ENCODE assay signal across 8 cellular contexts in the genomic region with DNA sequence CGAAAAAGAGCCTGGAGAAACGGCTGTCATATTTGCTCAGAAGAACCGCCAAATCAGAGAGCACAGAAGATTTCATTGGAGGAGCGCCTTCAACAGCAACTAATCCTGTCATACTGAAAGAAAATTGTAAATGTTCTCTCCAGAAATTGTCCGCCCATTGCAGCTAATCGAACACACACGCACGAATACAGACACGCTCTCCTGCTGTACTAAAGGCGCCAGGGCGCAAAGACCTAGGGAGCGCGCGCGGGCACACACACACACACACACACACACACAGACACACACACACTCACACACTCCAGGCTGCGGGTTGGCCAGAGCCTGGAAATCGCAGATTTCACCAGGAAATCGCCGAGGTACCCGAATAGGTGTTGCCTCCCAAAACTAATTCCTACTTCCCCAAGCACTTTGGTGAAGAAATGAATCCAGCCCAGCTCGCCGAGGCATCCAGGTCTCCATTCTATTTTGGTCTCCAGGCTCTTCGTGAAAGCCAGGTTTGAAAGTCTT.
DNase-seq lines count a peak whose midpoint lies in the region; FAIRE-seq and TF ChIP-seq lines count a peak whose summit lies in the region.

Gene CHRM2 (plus strand): TSS at position 157 of the 510 bp plus-strand sequence. CDS start 146,214 bp downstream, outside the sequence.

- H3K27ac ChIP-seq in HUES6 (ENCODE audit: low read depth, low read length) (no peak within 1 kb of the TSS), stomach smooth muscle (ENCODE audit: low read length) (peak within 1 kb of the TSS; percentile 79)

- no peaks in the 10 kb centered on the region for H3K4me1 Mint-ChIP-seq in T-helper 2 cell treated with Interferon-gamma antibody and Interleukin-4, amounts not matched to agents 5 μg/mL and 100 μg/mL, for 36 hours (ENCODE audit: low read depth)

- no peak for FAIRE-seq in urothelium cell line (lab: Jason Lieb, UNC)

- H3K27me3 ChIP-seq in HUES6 (ENCODE audit: control insufficient read depth, insufficient read depth, low read length) (peaks cover 92% of the 10 kb centered on the region), stomach smooth muscle (ENCODE audit: control insufficient read depth in 1 of 2, insufficient read depth in 2 of 2, low read length in 2 of 2) (no peaks in the 10 kb centered on the region)

- H3K36me3 Mint-ChIP-seq in T-helper 2 cell treated with Interferon-gamma antibody and Interleukin-4, amounts not matched to agents 5 μg/mL and 100 μg/mL, for 36 hours (ENCODE audit: low read depth): no peaks in the 10 kb centered on the region

- no peak for TF ChIP-seq CTCF in astrocyte of the spinal cord (IDR thresholded peaks at IDR 0.05; ENCODE audit: low read depth, low read length)

- no peak within 1 kb of the TSS for H3K4me3 Mint-ChIP-seq in T-helper 2 cell treated with Interferon-gamma antibody and Interleukin-4, amounts not matched to agents 5 μg/mL and 100 μg/mL, for 36 hours

- peaks cover 16% of the 10 kb centered on the region for H3K4me1 ChIP-seq in HUES6 (ENCODE audit: control insufficient read depth, insufficient read depth, low read length)
- peaks cover 20% of the 10 kb centered on the region for H3K4me1 ChIP-seq in stomach smooth muscle (ENCODE audit: control insufficient read depth, insufficient read depth, low read length)

- H3K9ac ChIP-seq in HUES6 (ENCODE audit: low read length) (no peak within 1 kb of the TSS), stomach smooth muscle (ENCODE audit: low read length in 2 of 2) (peak within 1 kb of the TSS; percentile 78 to 84)

- H3K27me3 Mint-ChIP-seq in T-helper 2 cell treated with Interferon-gamma antibody and Interleukin-4, amounts not matched to agents 5 μg/mL and 100 μg/mL, for 36 hours (ENCODE audit: low read depth): peaks cover 30% of the 10 kb centered on the region

- H3K27ac Mint-ChIP-seq in T-helper 2 cell treated with Interferon-gamma antibody and Interleukin-4, amounts not matched to agents 5 μg/mL and 100 μg/mL, for 36 hours: no peak within 1 kb of the TSS

- H3K9me3 ChIP-seq in HUES6 (ENCODE audit: control insufficient read depth, insufficient read depth, low read depth, low read length) (no peaks in the 10 kb centered on the region), stomach smooth muscle (ENCODE audit: control insufficient read depth in 2 of 2, low read length in 2 of 2) (no peaks in the 10 kb centered on the region)

- H3K4me3 ChIP-seq in HUES6 (ENCODE audit: low read depth, low read length) (peak within 1 kb of the TSS; percentile 61), astrocyte of the spinal cord (ENCODE audit: low read depth, low read length) (peak within 1 kb of the TSS; percentile 58), iPS-11a (ENCODE audit: low read depth, low read length) (peak within 1 kb of the TSS; percentile 35), stomach smooth muscle (ENCODE audit: low read length in 2 of 2) (peak within 1 kb of the TSS; percentile 87 to 94)

- DNase-seq in astrocyte of the spinal cord (ENCODE audit: low read depth, low spot score) (peak; percentile 62), HuH-7 (ENCODE audit: low spot score) (no peak), urothelium cell line (ENCODE audit: low spot score) (no peak), Kasumi-1 (lab: John Stamatoyannopoulos, UW) (no peak)
- DNase-seq in T-helper 2 cell treated with Interferon-gamma antibody and Interleukin-4, amounts not matched to agents 5 μg/mL and 100 μg/mL, for 36 hours (ENCODE audit: low spot score): no peak

- in situ Hi-C loops in astrocyte of the spinal cord (cut with HindIII; ENCODE audit: low sequenced_read_pairs): no loop called here

- H3K36me3 ChIP-seq in HUES6 (ENCODE audit: control insufficient read depth, insufficient read depth, low read length): no peaks in the 10 kb centered on the region
- H3K36me3 ChIP-seq in stomach smooth muscle (ENCODE audit: control insufficient read depth in 2 of 2, insufficient read depth in 2 of 2, low read length in 2 of 2): no peaks in the 10 kb centered on the region

- no peaks in the 10 kb centered on the region for H3K9me3 Mint-ChIP-seq in T-helper 2 cell treated with Interferon-gamma antibody and Interleukin-4, amounts not matched to agents 5 μg/mL and 100 μg/mL, for 36 hours

Comparison
In these comparisons a context has a peak if more than half of its experiments do, and no peak if none do; other contexts are left out.
1. H3K4me3 ChIP-seq: peak in every context shown above with its lines; median percentile 90 in stomach smooth muscle; 61 in HUES6; 58 in astrocyte of the spinal cord; 35 in iPS-11a.